ENCODE assay signal across 12 cellular contexts in the genomic region with DNA sequence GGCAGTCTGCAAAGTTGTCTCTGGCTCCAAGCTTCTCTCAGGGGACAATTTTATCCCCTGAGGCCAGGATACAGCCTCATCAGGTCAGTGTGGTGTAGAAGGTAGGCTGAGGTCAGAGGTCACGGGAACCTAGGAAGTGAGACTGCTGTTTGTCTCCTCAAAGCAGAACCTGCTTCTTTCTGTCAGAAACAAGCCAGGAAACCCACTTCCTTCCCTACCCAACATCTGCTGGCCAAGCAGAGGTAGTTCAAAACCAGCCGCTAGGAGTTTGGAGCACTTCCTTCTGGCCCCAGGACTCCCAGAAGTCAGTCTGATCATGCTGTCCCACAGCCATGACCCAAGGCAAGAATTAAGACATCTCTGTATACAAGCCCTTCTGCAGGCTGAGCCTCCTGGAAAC. TPM values are rescaled to one million over a fixed set of nuclear protein-coding genes. Genes with fewer than 3 reads are reported as not detected.
DNase-seq lines count a peak whose midpoint lies in the region; ATAC-seq and TF ChIP-seq lines count a peak whose summit lies in the region.
"Had no signal": no experiment of that assay in that cellular context is flagged by ENCODE, and none has a peak within 500 bp of the region (broad histone marks: within the 10 kb centered on the region; RNA-seq: fewer than 3 reads in every experiment).

No MANE protein-coding gene starts in this region.

- H3K4me1 ChIP-seq in BLaER1, result peaks cover 53% of the 10 kb centered on the region
- H3K4me1 ChIP-seq in H9 (ENCODE audit: insufficient read depth, low read length), result no peaks in the 10 kb centered on the region
- H3K4me1 ChIP-seq: esophagus squamous epithelium had no signal

- H3K4me1 Mint-ChIP-seq in activated B cell treated with CpG ODN at 0.5 μM for 24 hours (peaks cover 18% of the 10 kb centered on the region), H9 (peaks cover 3 to 7% of the 10 kb centered on the region in 2 experiments; a peak in 3 of 4 replicates)

- CTCF ChIA-PET in activated B cell treated with CpG ODN at 0.5 μM for 24 hours (lab: Charles Lee), result no interaction called here

- H2BK15ac ChIP-seq in H9 (ENCODE audit: low read depth, low read length), result no peak overlapping the region

- H3K27me3 Mint-ChIP-seq in activated B cell treated with CpG ODN at 0.5 μM for 24 hours (no peaks in the 10 kb centered on the region), H9 (ENCODE audit: low read depth) (no peaks in the 10 kb centered on the region)

- intact Hi-C loops in activated B cell treated with CpG ODN at 0.5 μM for 24 hours (cut with micrococcal nuclease), result no loop called here

- H2BK12ac ChIP-seq in H9 (ENCODE audit: insufficient read length, low read depth, low read length), result no peak overlapping the region

- no peaks in the 10 kb centered on the region for H3K23me2 ChIP-seq in H9 (ENCODE audit: insufficient read length, low read depth, low read length, poor library complexity, severe bottlenecking)

- peak overlapping the region; percentile 82 for H3K27ac ChIP-seq in BLaER1
- no peak overlapping the region for H3K27ac ChIP-seq in H9 (ENCODE audit: insufficient read length, low read depth, low read length)
- H3K27ac ChIP-seq: C4-2B had no signal

- no peak overlapping the region for H4K8ac ChIP-seq in H9 (replicated peaks; ENCODE audit: insufficient read length, low read depth, low read length)

- H3K9me3 Mint-ChIP-seq in activated B cell treated with CpG ODN at 0.5 μM for 24 hours (no peaks in the 10 kb centered on the region), H9 (no peaks in the 10 kb centered on the region)

- H3K23ac ChIP-seq in H9 (ENCODE audit: insufficient read length, low read depth, low read length), result no peak overlapping the region

- H3K36me3 Mint-ChIP-seq in activated B cell treated with CpG ODN at 0.5 μM for 24 hours (ENCODE audit: low read depth) (no peaks in the 10 kb centered on the region), H9 (ENCODE audit: insufficient read depth in 1 of 3, low read depth in 3 of 3) (no peaks in the 10 kb centered on the region)

- no peaks in the 10 kb centered on the region for H3K36me3 ChIP-seq in BLaER1
- H3K36me3 ChIP-seq: esophagus squamous epithelium had no signal

- H3K56ac ChIP-seq in H9 (ENCODE audit: insufficient read length, low read depth, low read length), result no peak overlapping the region

- H3K4me3 ChIP-seq in BLaER1, result no peak overlapping the region
- H3K4me3 ChIP-seq: esophagus squamous epithelium had no signal

- no peak overlapping the region for H3K4ac ChIP-seq in H9 (ENCODE audit: low read depth, low read length)

- H3K27ac Mint-ChIP-seq in activated B cell treated with CpG ODN at 0.5 μM for 24 hours (peak overlapping the region; percentile 69), H9 (no peak overlapping the region)

- H3K18ac ChIP-seq in H9 (ENCODE audit: insufficient read length, low read depth, low read length), result no peak overlapping the region

- no peak overlapping the region for H2BK120ac ChIP-seq in H9 (ENCODE audit: low read depth, low read length, poor library complexity, severe bottlenecking)

- H3K4me2 ChIP-seq in BLaER1 (peak overlapping the region; percentile 83), H9 (ENCODE audit: insufficient read depth, insufficient read length, low read length) (no peak overlapping the region)

- POLR2A ChIA-PET in activated B cell treated with CpG ODN at 0.5 μM for 24 hours (lab: Charles Lee), result no interaction called here

- no peaks in the 10 kb centered on the region for H3K79me2 ChIP-seq in H9 (ENCODE audit: insufficient read depth, low read length)

- H3K9me3 ChIP-seq in BLaER1 (no peaks in the 10 kb centered on the region), H9 (ENCODE audit: control insufficient read depth, low read depth, low read length) (no peaks in the 10 kb centered on the region)
- H3K9me3 ChIP-seq: esophagus squamous epithelium had no signal

- no peak overlapping the region for H3T11ph ChIP-seq in H9 (ENCODE audit: low read length)

- H2AFZ ChIP-seq in H9 (ENCODE audit: low read length), result no peak overlapping the region

- H3K27me3 ChIP-seq in BLaER1, result no peaks in the 10 kb centered on the region
- H3K27me3 ChIP-seq in H9 (ENCODE audit: insufficient read depth, low read length), result no peaks in the 10 kb centered on the region
- H3K27me3 ChIP-seq: esophagus squamous epithelium had no signal

- DNase-seq in activated B cell treated with CpG ODN at 0.5 μM for 24 hours (no peak), medulla oblongata (ENCODE audit: extremely low spot score) (peak; percentile 77), H9 (no peak), NCI-H524 (lab: John Stamatoyannopoulos, UW) (no peak)
- no peak for DNase-seq in effector CD8-positive, alpha-beta T cell (lab: John Stamatoyannopoulos, UW)
- DNase-seq: esophagus squamous epithelium, NCI-H1417 treated with DMSO at 0.1 percent for 48 hours, PC-3 had no signal

- no peak overlapping the region for H2AK5ac ChIP-seq in H9 (ENCODE audit: insufficient read length, low read length)

- no peak overlapping the region for H4K91ac ChIP-seq in H9 (ENCODE audit: insufficient read length, low read depth, low read length)

- WGBS in H9 (ENCODE audit: extremely low coverage, insufficient read length, low lambda C conversion rate), result no CpG with 5 or more reads among the region's 2 CpGs

- no peak overlapping the region for H3K4me3 Mint-ChIP-seq in activated B cell treated with CpG ODN at 0.5 μM for 24 hours
- no peak overlapping the region for H3K4me3 Mint-ChIP-seq in H9

- no peak overlapping the region for H4K5ac ChIP-seq in H9 (ENCODE audit: insufficient read length, low read depth, low read length)

- H3K9ac ChIP-seq in BLaER1 (peak overlapping the region; percentile 52), H9 (ENCODE audit: extremely low read depth, insufficient read length, low read length) (no peak overlapping the region)

- no peak for TF ChIP-seq CTCF in activated B cell treated with CpG ODN at 0.5 μM for 24 hours (IDR thresholded peaks at IDR 0.05)
- TF ChIP-seq CTCF in H9 (conservative IDR thresholded peaks at IDR 0.05), result no peak

- no peak overlapping the region for H2BK20ac ChIP-seq in H9 (ENCODE audit: low read depth, low read length, poor library complexity, severe bottlenecking)

- H2BK5ac ChIP-seq in H9 (ENCODE audit: insufficient read length, low read length), result no peak overlapping the region

- ATAC-seq in HG03175 (IDR thresholded peaks at IDR 0.05; ENCODE audit: unreplicated experiment) (peak; percentile 56), activated B cell treated with CpG ODN at 0.5 μM for 24 hours (ENCODE audit: low read depth) (peak; percentile 42), HG02678 (IDR thresholded peaks at IDR 0.05; ENCODE audit: unreplicated experiment) (no peak)
- ATAC-seq: PC-3 had no signal

- H4K20me1 ChIP-seq in BLaER1 (no peaks in the 10 kb centered on the region), H9 (ENCODE audit: control insufficient read depth, insufficient read depth, insufficient read length) (no peaks in the 10 kb centered on the region)

- H3K14ac ChIP-seq in H9 (ENCODE audit: insufficient read depth, low read length), result no peak overlapping the region

- H3K79me1 ChIP-seq in H9 (ENCODE audit: insufficient read depth, low read depth, low read length, poor library complexity, severe bottlenecking), result no peaks in the 10 kb centered on the region

RNA-seq across cellular contexts. Expression of a gene that starts 12.2 kb away (rescaled TPM):
- total RNA-seq in activated B cell treated with CpG ODN at 0.5 μM for 24 hours (not detected in 2 replicates), H9 (2021) (not detected in 2 replicates)
- total RNA-seq: esophagus squamous epithelium, PC-3 had no signal

RNA-seq across cellular contexts. Expression of a gene that starts 26.3 kb away (rescaled TPM):
- total RNA-seq in activated B cell treated with CpG ODN at 0.5 μM for 24 hours (28.2 and 36.8 TPM in 2 replicates), H9 (2021) (0.70 and 0.77 TPM in 2 replicates)

Comparison
In these comparisons a context has a peak if more than half of its experiments do, and no peak if none do; other contexts are left out.
1. RNA of a gene that starts 26.3 kb away (total RNA-seq): 28.2 to 36.8 TPM in activated B cell treated with CpG ODN at 0.5 μM for 24 hours; 0.70 to 0.77 TPM in H9; every median in the first group is over 10 times any median in the second.